ENCODE assay signal across 33 cellular contexts in the genomic region with DNA sequence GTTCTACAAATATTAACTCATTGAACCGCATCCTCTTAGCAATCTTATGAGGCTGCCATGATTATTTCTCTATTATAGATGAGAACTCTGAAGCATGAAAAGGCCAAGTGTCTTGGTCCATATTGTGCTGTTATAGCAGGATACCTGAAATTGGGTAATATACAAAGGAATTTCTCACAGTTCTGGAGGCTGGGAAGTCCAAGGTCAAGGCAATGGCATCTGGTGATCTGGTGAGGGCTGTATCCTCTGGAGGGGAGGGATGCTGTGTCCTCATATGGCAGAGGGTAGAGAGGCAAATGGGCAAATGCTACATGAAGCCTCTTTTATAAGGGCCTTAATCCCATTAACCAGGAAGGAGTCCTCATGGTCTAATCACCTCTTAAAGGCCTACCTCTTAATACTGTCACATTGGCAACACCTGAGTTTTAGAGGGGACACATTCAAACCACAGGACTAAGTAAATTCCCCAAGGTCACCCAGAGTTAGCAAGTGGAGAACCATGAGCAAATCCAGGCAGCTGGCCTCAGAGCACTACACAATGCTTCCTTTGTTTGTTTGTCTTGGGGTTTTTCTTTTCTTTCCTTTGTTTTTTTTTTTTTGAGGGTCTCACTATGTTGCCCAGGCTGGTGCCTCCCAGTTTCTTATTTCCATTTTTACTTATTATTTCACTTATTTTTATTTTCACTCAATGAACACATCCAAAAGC.
"Had no signal": no experiment of that assay in that cellular context is flagged by ENCODE, and none has a peak within 500 bp of the region (broad histone marks: within the 10 kb centered on the region; RNA-seq: fewer than 3 reads in every experiment).

No MANE protein-coding gene starts in this region.

- H3K9me3 ChIP-seq: Peyer's patch had no signal

- DNase-seq: activated B cell treated with CpG ODN at 0.5 μM for 24 hours; activated CD4-positive, alpha-beta memory T cell treated with anti-CD3 and anti-CD28 coated beads for 36 hours; activated CD4-positive, alpha-beta T cell treated with anti-CD3 and anti-CD28 coated beads for 4 hours; activated CD4-positive, alpha-beta T cell treated with anti-CD3 and anti-CD28 coated beads, Interleukin-2, amount 50 U/mL, for 1 hour; activated CD4-positive, CD25-positive, alpha-beta regulatory T cell treated with anti-CD3 and anti-CD28 coated beads, Interleukin-2, amount 50 U/mL, for 72 hours; activated CD8-positive, alpha-beta memory T cell treated with anti-CD3 and anti-CD28 coated beads, Interleukin-2, amount 50 U/mL, for 4 hours; activated naive CD4-positive, alpha-beta T cell; activated T-cell treated with anti-CD3 and anti-CD28 coated beads for 4 hours; activated T-cell treated with anti-CD3 and anti-CD28 coated beads, Interleukin-2, amount 50 U/mL, for 4 hours; anterior cingulate cortex; caudate nucleus; cerebellar nuclear complex; cortex of kidney; NCI-H1092 treated with DMSO at 0.1 percent for 48 hours; NCI-H1417; NCI-H146; NCI-H187; NCI-H2029 treated with DMSO at 0.1 percent for 48 hours; NCI-H2107; NCI-H2171; NCI-H510A; NCI-H69; NK-92 treated with Interleukin-12 subunit alpha and Interleukin-12 subunit beta, amount 100 ng/mL, for 24 hours; PC-3; Peyer's patch; RPMI8226; SHP77 treated with DMSO at 0.1 percent for 48 hours; SW 1271; T-helper 1 cell; T-helper 2 cell; T-helper 9 cell had no signal

- H3K27me3 ChIP-seq: Peyer's patch had no signal

- FAIRE-seq: bronchial epithelial cell had no signal

- H3K4me3 ChIP-seq: Peyer's patch had no signal

- ATAC-seq: activated T-cell treated with anti-CD3 and anti-CD28 coated beads, Interleukin-2, amount 50 U/mL, for 4 hours; PC-3 had no signal

- H3K4me1 ChIP-seq: Peyer's patch had no signal

- H3K36me3 ChIP-seq: Peyer's patch had no signal

- H3K27ac ChIP-seq: Peyer's patch, VCaP had no signal
